Comparison of ENCODE assay signal across 9 cellular contexts in the genomic region with DNA sequence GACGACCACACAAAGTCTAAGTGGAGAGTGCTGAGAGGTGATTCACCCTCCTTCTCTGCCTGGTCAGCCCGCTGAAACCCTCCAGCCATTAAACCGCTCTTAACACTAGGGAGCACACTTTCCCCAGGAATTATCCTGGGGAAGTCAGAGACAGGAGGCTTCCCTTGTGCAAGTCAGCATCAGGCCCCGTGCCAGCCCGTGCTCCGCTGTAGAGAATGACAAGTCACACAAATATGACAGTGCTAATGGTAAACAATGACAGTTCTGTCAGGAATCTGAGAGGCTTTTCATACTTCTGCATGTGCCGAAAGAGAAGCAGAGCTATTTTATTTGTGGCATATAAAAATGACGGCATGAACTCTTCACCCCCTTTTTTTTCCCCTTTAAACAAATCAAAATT.
DNase-seq lines count a peak whose midpoint lies in the region; ATAC-seq and TF ChIP-seq lines count a peak whose summit lies in the region.
"Had no signal": no experiment of that assay in that cellular context is flagged by ENCODE, and none has a peak within 500 bp of the region (broad histone marks: within the 10 kb centered on the region; RNA-seq: fewer than 3 reads in every experiment).

No MANE protein-coding gene starts in this region.

- in situ Hi-C loops in SK-MEL-5 (cut with HindIII; ENCODE audit: low pct_unique_long_range_greater_than_20kb, low sequenced_read_pairs) = no loop called here

- DNase-seq in COLO668 (lab: John Stamatoyannopoulos, UW; ENCODE audit: unreplicated experiment) (peak; percentile 85), LNCaP clone FGC (ENCODE audit: low read depth) (peak; percentile 95), SK-MEL-5 (ENCODE audit: low read depth, low spot score) (peak; percentile 95), fibroblast of pulmonary artery (ENCODE audit: low read depth) (peak; percentile 95), myocyte (ENCODE audit: low read depth) (peak; percentile 95)
- no peak for DNase-seq in activated T-cell treated with anti-CD3 and anti-CD28 coated beads, Interleukin-2, amount 50 U/mL, for 4 hours
- DNase-seq in activated CD8-positive, alpha-beta memory T cell treated with anti-CD3 and anti-CD28 coated beads, Interleukin-2, amount 50 U/mL, for 4 hours = no peak
- no peak for DNase-seq in activated CD4-positive, alpha-beta T cell treated with anti-CD3 and anti-CD28 coated beads, Interleukin-2, amount 50 U/mL, for 48 hours

- H3K4me3 Mint-ChIP-seq in activated T-cell treated with anti-CD3 and anti-CD28 coated beads, Interleukin-2, amount 50 U/mL, for 4 hours = no peak overlapping the region
- H3K4me3 Mint-ChIP-seq: central memory CD8-positive, alpha-beta T cell had no signal

- TF ChIP-seq CTCF in LNCaP clone FGC (IDR thresholded peaks at IDR 0.05; ENCODE audit: control insufficient read depth, extremely low read depth, insufficient read depth) (peak; percentile 77), fibroblast of pulmonary artery (IDR thresholded peaks at IDR 0.05; ENCODE audit: low read length, missing control alignments) (peak; percentile 69)

- H3K36me3 Mint-ChIP-seq in activated T-cell treated with anti-CD3 and anti-CD28 coated beads, Interleukin-2, amount 50 U/mL, for 4 hours (ENCODE audit: insufficient read depth) = no peaks in the 10 kb centered on the region

- no peaks in the 10 kb centered on the region for H3K27me3 Mint-ChIP-seq in activated T-cell treated with anti-CD3 and anti-CD28 coated beads, Interleukin-2, amount 50 U/mL, for 4 hours (ENCODE audit: low read depth)
- H3K27me3 Mint-ChIP-seq: central memory CD8-positive, alpha-beta T cell had no signal

- no peak for ATAC-seq in activated T-cell treated with anti-CD3 and anti-CD28 coated beads, Interleukin-2, amount 50 U/mL, for 4 hours

- no peaks in the 10 kb centered on the region for H3K4me1 Mint-ChIP-seq in activated T-cell treated with anti-CD3 and anti-CD28 coated beads, Interleukin-2, amount 50 U/mL, for 4 hours (ENCODE audit: low read depth)
- H3K4me1 Mint-ChIP-seq: central memory CD8-positive, alpha-beta T cell had no signal

- peaks cover 7% of the 10 kb centered on the region for H3K9me3 Mint-ChIP-seq in activated T-cell treated with anti-CD3 and anti-CD28 coated beads, Interleukin-2, amount 50 U/mL, for 4 hours

- H3K4me3 ChIP-seq in LNCaP clone FGC (ENCODE audit: low read depth, low read length) (no peak overlapping the region), fibroblast of pulmonary artery (replicated peaks; ENCODE audit: low read depth, low read length) (peak overlapping the region; percentile 10)

Comparison
In these comparisons a context has a peak if more than half of its experiments do, and no peak if none do; other contexts are left out.
1. DNase-seq: peak in COLO668 (single experiment), LNCaP clone FGC (single experiment), SK-MEL-5 (single experiment), fibroblast of pulmonary artery (single experiment) and myocyte (single experiment); none in activated T-cell treated with anti-CD3 and anti-CD28 coated beads, Interleukin-2, amount 50 U/mL, for 4 hours (single experiment), activated CD8-positive, alpha-beta memory T cell treated with anti-CD3 and anti-CD28 coated beads, Interleukin-2, amount 50 U/mL, for 4 hours (single experiment) and activated CD4-positive, alpha-beta T cell treated with anti-CD3 and anti-CD28 coated beads, Interleukin-2, amount 50 U/mL, for 48 hours (0 of 2).